Comparison of ENCODE assay signal across 1 cellular context in the genomic region with DNA sequence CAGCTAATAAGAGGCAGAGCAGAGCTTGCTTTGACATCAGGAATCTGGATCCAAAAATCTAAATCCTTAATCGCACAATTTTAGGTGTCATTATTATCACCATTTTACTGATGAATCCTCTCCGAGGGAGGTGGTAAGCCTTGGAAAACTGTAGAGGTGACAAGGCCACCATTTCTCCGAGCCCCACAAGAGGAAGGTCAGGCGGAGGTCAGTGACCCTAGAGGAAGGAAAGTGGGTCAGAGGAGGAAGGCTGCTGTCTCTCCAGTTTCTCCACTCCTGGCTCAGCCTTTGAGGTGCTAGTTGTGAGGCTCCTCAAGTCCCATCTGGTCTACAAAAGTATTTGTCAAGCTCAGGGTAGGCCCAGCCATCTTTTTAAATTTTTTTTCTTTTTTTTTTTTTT.
TF ChIP-seq lines count a peak whose summit lies in the region.

No MANE protein-coding gene starts in this region.

TF ChIP-seq in K562, 482 proteins besides CTCF, POLR2A, EP300 and RAD21:
- TF ChIP-seq RBM25 (IDR thresholded peaks at IDR 0.05; ENCODE audit: low read depth, low read length, severe bottlenecking) (peak; percentile 72), GTF3C2 (IDR thresholded peaks at IDR 0.05; ENCODE audit: borderline replicate concordance, extremely low read depth, insufficient read length) (no peak)
